Comparison of ENCODE assay signal across 34 cellular contexts in genomic region chr4:71913275-71913674, GRCh38.
"Had no signal": no experiment of that assay in that cellular context is flagged by ENCODE, and none has a peak within 500 bp of the region (broad histone marks: within the 10 kb centered on the region; RNA-seq: fewer than 3 reads in every experiment).

No MANE protein-coding gene starts in this region.

- DNase-seq: Karpas-422, Kasumi-1, MG63, MM.1S, MV-4-11, NCI-H1048, NCI-H1092, NCI-H1092 treated with DMSO at 0.1 percent for 48 hours, NCI-H1105, NCI-H1105 treated with DMSO at 0.1 percent for 48 hours, NCI-H1417, NCI-H1417 treated with DMSO at 0.1 percent for 48 hours, NCI-H1436, NCI-H1436 treated with DMSO at 0.1 percent for 48 hours, NCI-H146, NCI-H1694, NCI-H1694 treated with DMSO at 0.1 percent for 48 hours, NCI-H187, NCI-H187 treated with DMSO at 0.1 percent for 48 hours, NCI-H1930, NCI-H2029, NCI-H2029 treated with DMSO at 0.1 percent for 48 hours, NCI-H2081, NCI-H2081 treated with DMSO at 0.1 percent for 48 hours, NCI-H2107, NCI-H2171, NCI-H2171 treated with DMSO at 0.1 percent for 48 hours, NCI-H2227 treated with DMSO at 0.1 percent for 48 hours, NCI-H226, NCI-H345, NCI-H446, NCI-H446 treated with DMSO at 0.1 percent for 48 hours, NCI-H510A had no signal

- H3K27ac ChIP-seq: KMS-11 had no signal

- H3K4me3 ChIP-seq: MG63 had no signal

- H3K27me3 ChIP-seq: MG63 had no signal

- H3K36me3 ChIP-seq: MG63 had no signal

- H3K4me2 ChIP-seq: KMS-11 had no signal

- H3K9ac ChIP-seq: KMS-11 had no signal

- H3K9me3 ChIP-seq: MG63 had no signal
